ENCODE assay signal across 1 cellular context in the genomic region with DNA sequence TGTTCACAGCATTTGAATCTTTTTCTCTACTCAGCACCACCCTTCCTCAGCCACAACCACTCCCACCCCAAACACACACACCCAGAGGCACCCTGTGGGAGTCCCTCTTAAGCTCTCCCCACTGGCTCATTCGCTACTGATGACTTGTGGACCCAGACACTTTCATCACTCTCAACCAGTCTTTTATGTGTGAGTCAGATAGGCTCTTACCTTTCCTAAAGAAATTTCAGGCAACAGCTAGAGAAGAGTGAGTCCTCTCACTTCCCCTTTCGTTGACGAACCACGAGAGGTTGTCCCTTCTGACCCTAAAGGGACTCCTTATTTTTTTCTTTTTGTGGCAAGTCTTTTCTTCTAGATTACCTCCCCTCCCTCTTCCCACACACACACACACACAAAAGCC.
TF ChIP-seq lines count a peak whose summit lies in the region.

No MANE protein-coding gene starts in this region.

TF ChIP-seq in GM12878, 131 proteins besides CTCF, POLR2A, EP300 and RAD21 (continued from another document and continues in another):
- TF ChIP-seq IRF4 (IDR thresholded peaks at IDR 0.05; ENCODE audit: low read depth, low read length) (no peak), BACH1 (IDR thresholded peaks at IDR 0.05; ENCODE audit: borderline replicate concordance) (no peak), RAD51 (IDR thresholded peaks at IDR 0.05) (no peak), BHLHE40 (IDR thresholded peaks at IDR 0.05; ENCODE audit: borderline replicate concordance in 1 of 2, low read depth in 2 of 2, low read length in 1 of 2) (peak in 1 of 2 experiments; percentile 29; a peak in 2 of 4 replicates), CEBPB (IDR thresholded peaks at IDR 0.05; ENCODE audit: borderline replicate concordance in 1 of 2, low read depth in 2 of 2, low read length in 2 of 2) (no peak), EED (IDR thresholded peaks at IDR 0.05; ENCODE audit: low read depth) (peak; percentile 70), TCF12 (IDR thresholded peaks at IDR 0.05; ENCODE audit: low read depth, low read length) (no peak), CBFB (IDR thresholded peaks at IDR 0.05; ENCODE audit: low read depth) (no peak), ZNF24 (IDR thresholded peaks at IDR 0.05) (no peak), RB1 (IDR thresholded peaks at IDR 0.05; ENCODE audit: borderline replicate concordance) (no peak), SUZ12 (IDR thresholded peaks at IDR 0.05; ENCODE audit: unreplicated experiment) (no peak), PAX5 (IDR thresholded peaks at IDR 0.05; ENCODE audit: borderline replicate concordance, low read depth, low read length) (peak; percentile 25; the same call in 1 of the 2 replicates), ASH2L (IDR thresholded peaks at IDR 0.05; ENCODE audit: borderline replicate concordance, low read depth) (no peak), TARDBP (IDR thresholded peaks at IDR 0.05; ENCODE audit: borderline replicate concordance) (no peak), RUNX3 (IDR thresholded peaks at IDR 0.05; ENCODE audit: low read length) (peak; percentile 87), POLR2AphosphoS2 (IDR thresholded peaks at IDR 0.05; ENCODE audit: low read depth, low read length) (no peak), EZH2 (IDR thresholded peaks at IDR 0.05; ENCODE audit: borderline replicate concordance, control insufficient read depth, low read depth, low read length) (no peak), SMC3 (IDR thresholded peaks at IDR 0.05; ENCODE audit: borderline replicate concordance, low read length) (peak; percentile 14; the same call in 1 of the 2 replicates), RELA (IDR thresholded peaks at IDR 0.05; ENCODE audit: borderline replicate concordance, partially characterized antibody) (no peak), SMAD1 (IDR thresholded peaks at IDR 0.05; ENCODE audit: low read depth, partially characterized antibody) (no peak), MEF2A (IDR thresholded peaks at IDR 0.05; ENCODE audit: insufficient read depth, low read depth, low read length) (no peak), CBX3 (IDR thresholded peaks at IDR 0.05; ENCODE audit: borderline replicate concordance, low read depth) (no peak), MYB (IDR thresholded peaks at IDR 0.05; ENCODE audit: borderline replicate concordance, low read depth, low read length) (no peak), MXI1 (IDR thresholded peaks at IDR 0.05; ENCODE audit: low read depth, low read length) (no peak), JUND (IDR thresholded peaks at IDR 0.05; ENCODE audit: low read depth, low read length) (no peak), HDAC6 (IDR thresholded peaks at IDR 0.05; ENCODE audit: unreplicated experiment) (no peak), SMARCA5 (IDR thresholded peaks at IDR 0.05) (0 out of 2 replicates have a peak, but pooled peaks have one; percentile 4), MYC (IDR thresholded peaks at IDR 0.05; ENCODE audit: insufficient read depth, insufficient read length, insufficient replicate concordance, low read length, severe bottlenecking) (no peak), YY1 (IDR thresholded peaks at IDR 0.05; ENCODE audit: low read depth, low read length) (no peak), RBBP5 (conservative IDR thresholded peaks at IDR 0.05) (no peak), EGR1 (IDR thresholded peaks at IDR 0.05; ENCODE audit: borderline replicate concordance in 1 of 2, low read depth in 2 of 2, low read length in 2 of 2) (no peak), CREM (IDR thresholded peaks at IDR 0.05; ENCODE audit: low read depth) (peak; percentile 57; the same call in 1 of the 2 replicates), BMI1 (IDR thresholded peaks at IDR 0.05; ENCODE audit: borderline replicate concordance) (no peak), RFX5 (IDR thresholded peaks at IDR 0.05; ENCODE audit: low read depth, low read length) (no peak), PAX8 (IDR thresholded peaks at IDR 0.05) (no peak)
- TF ChIP-seq, protein P1, sequence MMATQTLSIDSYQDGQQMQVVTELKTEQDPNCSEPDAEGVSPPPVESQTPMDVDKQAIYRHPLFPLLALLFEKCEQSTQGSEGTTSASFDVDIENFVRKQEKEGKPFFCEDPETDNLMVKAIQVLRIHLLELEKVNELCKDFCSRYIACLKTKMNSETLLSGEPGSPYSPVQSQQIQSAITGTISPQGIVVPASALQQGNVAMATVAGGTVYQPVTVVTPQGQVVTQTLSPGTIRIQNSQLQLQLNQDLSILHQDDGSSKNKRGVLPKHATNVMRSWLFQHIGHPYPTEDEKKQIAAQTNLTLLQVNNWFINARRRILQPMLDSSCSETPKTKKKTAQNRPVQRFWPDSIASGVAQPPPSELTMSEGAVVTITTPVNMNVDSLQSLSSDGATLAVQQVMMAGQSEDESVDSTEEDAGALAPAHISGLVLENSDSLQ (IDR thresholded peaks at IDR 0.05) = no peak; the same call in 1 of the 2 replicates
- TF ChIP-seq, protein P2, sequence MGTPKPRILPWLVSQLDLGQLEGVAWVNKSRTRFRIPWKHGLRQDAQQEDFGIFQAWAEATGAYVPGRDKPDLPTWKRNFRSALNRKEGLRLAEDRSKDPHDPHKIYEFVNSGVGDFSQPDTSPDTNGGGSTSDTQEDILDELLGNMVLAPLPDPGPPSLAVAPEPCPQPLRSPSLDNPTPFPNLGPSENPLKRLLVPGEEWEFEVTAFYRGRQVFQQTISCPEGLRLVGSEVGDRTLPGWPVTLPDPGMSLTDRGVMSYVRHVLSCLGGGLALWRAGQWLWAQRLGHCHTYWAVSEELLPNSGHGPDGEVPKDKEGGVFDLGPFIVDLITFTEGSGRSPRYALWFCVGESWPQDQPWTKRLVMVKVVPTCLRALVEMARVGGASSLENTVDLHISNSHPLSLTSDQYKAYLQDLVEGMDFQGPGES (IDR thresholded peaks at IDR 0.05) = no peak
- TF ChIP-seq, protein P3, sequence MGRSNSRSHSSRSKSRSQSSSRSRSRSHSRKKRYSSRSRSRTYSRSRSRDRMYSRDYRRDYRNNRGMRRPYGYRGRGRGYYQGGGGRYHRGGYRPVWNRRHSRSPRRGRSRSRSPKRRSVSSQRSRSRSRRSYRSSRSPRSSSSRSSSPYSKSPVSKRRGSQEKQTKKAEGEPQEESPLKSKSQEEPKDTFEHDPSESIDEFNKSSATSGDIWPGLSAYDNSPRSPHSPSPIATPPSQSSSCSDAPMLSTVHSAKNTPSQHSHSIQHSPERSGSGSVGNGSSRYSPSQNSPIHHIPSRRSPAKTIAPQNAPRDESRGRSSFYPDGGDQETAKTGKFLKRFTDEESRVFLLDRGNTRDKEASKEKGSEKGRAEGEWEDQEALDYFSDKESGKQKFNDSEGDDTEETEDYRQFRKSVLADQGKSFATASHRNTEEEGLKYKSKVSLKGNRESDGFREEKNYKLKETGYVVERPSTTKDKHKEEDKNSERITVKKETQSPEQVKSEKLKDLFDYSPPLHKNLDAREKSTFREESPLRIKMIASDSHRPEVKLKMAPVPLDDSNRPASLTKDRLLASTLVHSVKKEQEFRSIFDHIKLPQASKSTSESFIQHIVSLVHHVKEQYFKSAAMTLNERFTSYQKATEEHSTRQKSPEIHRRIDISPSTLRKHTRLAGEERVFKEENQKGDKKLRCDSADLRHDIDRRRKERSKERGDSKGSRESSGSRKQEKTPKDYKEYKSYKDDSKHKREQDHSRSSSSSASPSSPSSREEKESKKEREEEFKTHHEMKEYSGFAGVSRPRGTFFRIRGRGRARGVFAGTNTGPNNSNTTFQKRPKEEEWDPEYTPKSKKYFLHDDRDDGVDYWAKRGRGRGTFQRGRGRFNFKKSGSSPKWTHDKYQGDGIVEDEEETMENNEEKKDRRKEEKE (IDR thresholded peaks at IDR 0.05) = no peak
- TF ChIP-seq, protein P4, sequence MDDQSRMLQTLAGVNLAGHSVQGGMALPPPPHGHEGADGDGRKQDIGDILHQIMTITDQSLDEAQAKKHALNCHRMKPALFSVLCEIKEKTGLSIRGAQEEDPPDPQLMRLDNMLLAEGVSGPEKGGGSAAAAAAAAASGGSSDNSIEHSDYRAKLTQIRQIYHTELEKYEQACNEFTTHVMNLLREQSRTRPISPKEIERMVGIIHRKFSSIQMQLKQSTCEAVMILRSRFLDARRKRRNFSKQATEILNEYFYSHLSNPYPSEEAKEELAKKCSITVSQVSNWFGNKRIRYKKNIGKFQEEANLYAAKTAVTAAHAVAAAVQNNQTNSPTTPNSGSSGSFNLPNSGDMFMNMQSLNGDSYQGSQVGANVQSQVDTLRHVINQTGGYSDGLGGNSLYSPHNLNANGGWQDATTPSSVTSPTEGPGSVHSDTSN (IDR thresholded peaks at IDR 0.05; ENCODE audit: insufficient replicate concordance, low read depth, low read length) = no peak
- TF ChIP-seq, protein P5, sequence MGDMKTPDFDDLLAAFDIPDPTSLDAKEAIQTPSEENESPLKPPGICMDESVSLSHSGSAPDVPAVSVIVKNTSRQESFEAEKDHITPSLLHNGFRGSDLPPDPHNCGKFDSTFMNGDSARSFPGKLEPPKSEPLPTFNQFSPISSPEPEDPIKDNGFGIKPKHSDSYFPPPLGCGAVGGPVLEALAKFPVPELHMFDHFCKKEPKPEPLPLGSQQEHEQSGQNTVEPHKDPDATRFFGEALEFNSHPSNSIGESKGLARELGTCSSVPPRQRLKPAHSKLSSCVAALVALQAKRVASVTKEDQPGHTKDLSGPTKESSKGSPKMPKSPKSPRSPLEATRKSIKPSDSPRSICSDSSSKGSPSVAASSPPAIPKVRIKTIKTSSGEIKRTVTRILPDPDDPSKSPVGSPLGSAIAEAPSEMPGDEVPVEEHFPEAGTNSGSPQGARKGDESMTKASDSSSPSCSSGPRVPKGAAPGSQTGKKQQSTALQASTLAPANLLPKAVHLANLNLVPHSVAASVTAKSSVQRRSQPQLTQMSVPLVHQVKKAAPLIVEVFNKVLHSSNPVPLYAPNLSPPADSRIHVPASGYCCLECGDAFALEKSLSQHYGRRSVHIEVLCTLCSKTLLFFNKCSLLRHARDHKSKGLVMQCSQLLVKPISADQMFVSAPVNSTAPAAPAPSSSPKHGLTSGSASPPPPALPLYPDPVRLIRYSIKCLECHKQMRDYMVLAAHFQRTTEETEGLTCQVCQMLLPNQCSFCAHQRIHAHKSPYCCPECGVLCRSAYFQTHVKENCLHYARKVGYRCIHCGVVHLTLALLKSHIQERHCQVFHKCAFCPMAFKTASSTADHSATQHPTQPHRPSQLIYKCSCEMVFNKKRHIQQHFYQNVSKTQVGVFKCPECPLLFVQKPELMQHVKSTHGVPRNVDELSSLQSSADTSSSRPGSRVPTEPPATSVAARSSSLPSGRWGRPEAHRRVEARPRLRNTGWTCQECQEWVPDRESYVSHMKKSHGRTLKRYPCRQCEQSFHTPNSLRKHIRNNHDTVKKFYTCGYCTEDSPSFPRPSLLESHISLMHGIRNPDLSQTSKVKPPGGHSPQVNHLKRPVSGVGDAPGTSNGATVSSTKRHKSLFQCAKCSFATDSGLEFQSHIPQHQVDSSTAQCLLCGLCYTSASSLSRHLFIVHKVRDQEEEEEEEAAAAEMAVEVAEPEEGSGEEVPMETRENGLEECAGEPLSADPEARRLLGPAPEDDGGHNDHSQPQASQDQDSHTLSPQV (IDR thresholded peaks at IDR 0.05) = no peak
- TF ChIP-seq, protein P6, sequence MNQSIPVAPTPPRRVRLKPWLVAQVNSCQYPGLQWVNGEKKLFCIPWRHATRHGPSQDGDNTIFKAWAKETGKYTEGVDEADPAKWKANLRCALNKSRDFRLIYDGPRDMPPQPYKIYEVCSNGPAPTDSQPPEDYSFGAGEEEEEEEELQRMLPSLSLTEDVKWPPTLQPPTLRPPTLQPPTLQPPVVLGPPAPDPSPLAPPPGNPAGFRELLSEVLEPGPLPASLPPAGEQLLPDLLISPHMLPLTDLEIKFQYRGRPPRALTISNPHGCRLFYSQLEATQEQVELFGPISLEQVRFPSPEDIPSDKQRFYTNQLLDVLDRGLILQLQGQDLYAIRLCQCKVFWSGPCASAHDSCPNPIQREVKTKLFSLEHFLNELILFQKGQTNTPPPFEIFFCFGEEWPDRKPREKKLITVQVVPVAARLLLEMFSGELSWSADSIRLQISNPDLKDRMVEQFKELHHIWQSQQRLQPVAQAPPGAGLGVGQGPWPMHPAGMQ (IDR thresholded peaks at IDR 0.05; ENCODE audit: borderline replicate concordance) = no peak
- TF ChIP-seq, protein P7, sequence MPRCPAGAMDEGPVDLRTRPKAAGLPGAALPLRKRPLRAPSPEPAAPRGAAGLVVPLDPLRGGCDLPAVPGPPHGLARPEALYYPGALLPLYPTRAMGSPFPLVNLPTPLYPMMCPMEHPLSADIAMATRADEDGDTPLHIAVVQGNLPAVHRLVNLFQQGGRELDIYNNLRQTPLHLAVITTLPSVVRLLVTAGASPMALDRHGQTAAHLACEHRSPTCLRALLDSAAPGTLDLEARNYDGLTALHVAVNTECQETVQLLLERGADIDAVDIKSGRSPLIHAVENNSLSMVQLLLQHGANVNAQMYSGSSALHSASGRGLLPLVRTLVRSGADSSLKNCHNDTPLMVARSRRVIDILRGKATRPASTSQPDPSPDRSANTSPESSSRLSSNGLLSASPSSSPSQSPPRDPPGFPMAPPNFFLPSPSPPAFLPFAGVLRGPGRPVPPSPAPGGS (IDR thresholded peaks at IDR 0.05; ENCODE audit: borderline replicate concordance, insufficient read depth, low read depth, low read length, poor library complexity, severe bottlenecking) = no peak
- TF ChIP-seq, protein P8, sequence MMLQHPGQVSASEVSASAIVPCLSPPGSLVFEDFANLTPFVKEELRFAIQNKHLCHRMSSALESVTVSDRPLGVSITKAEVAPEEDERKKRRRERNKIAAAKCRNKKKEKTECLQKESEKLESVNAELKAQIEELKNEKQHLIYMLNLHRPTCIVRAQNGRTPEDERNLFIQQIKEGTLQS (IDR thresholded peaks at IDR 0.05; ENCODE audit: borderline replicate concordance, extremely low read depth, low read depth, low read length) = no peak
- TF ChIP-seq, protein P9, sequence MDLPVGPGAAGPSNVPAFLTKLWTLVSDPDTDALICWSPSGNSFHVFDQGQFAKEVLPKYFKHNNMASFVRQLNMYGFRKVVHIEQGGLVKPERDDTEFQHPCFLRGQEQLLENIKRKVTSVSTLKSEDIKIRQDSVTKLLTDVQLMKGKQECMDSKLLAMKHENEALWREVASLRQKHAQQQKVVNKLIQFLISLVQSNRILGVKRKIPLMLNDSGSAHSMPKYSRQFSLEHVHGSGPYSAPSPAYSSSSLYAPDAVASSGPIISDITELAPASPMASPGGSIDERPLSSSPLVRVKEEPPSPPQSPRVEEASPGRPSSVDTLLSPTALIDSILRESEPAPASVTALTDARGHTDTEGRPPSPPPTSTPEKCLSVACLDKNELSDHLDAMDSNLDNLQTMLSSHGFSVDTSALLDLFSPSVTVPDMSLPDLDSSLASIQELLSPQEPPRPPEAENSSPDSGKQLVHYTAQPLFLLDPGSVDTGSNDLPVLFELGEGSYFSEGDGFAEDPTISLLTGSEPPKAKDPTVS (IDR thresholded peaks at IDR 0.05; ENCODE audit: low read depth, low read length) = no peak
- TF ChIP-seq, protein P10, sequence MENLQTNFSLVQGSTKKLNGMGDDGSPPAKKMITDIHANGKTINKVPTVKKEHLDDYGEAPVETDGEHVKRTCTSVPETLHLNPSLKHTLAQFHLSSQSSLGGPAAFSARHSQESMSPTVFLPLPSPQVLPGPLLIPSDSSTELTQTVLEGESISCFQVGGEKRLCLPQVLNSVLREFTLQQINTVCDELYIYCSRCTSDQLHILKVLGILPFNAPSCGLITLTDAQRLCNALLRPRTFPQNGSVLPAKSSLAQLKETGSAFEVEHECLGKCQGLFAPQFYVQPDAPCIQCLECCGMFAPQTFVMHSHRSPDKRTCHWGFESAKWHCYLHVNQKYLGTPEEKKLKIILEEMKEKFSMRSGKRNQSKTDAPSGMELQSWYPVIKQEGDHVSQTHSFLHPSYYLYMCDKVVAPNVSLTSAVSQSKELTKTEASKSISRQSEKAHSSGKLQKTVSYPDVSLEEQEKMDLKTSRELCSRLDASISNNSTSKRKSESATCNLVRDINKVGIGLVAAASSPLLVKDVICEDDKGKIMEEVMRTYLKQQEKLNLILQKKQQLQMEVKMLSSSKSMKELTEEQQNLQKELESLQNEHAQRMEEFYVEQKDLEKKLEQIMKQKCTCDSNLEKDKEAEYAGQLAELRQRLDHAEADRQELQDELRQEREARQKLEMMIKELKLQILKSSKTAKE (IDR thresholded peaks at IDR 0.05; ENCODE audit: low read depth, poor library complexity, severe bottlenecking) = peak; percentile 85
